16 cellular contexts compared by ENCODE assay signal in the genomic region with DNA sequence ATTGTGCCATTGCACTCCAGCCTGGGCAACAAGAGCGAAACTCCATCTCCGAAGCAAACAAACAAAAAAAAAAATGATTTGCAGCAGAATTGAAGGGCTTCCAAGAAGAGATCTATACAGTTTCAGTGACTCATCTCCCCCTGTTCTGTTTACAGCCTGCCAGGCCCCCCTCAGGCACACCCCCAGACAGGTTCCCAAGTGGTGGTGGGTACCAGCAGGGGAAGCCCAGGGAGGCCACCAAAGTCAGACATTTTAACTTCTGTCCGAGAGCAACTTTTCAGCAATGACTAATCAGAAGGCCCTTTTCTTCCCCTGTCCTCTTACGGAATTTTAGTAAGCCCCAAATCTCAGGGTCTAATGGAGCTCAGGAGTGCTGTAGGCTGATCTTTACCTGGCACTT.
A peak's percentile ranks its signal among the peaks of the same experiment; 100 is the strongest.
DNase-seq lines count a peak whose midpoint lies in the region; ATAC-seq and TF ChIP-seq lines count a peak whose summit lies in the region.
"Had no signal": no experiment of that assay in that cellular context is flagged by ENCODE, and none has a peak within 500 bp of the region (broad histone marks: within the 10 kb centered on the region; RNA-seq: fewer than 3 reads in every experiment).

No MANE protein-coding gene starts in this region.

- CTCF ChIA-PET in activated CD4-positive, alpha-beta T cell treated with anti-CD3 and anti-CD28 coated beads for 36 hours (lab: Charles Lee), result interaction anchor here (0.8 to 1.4 kb wide), 2 partner anchors 11 to 20 kb away, joined by 3 to 4 read pairs; no protein-coding TSS in a partner anchor

- peaks cover 3% of the 10 kb centered on the region for H3K4me1 Mint-ChIP-seq in activated CD4-positive, alpha-beta T cell treated with anti-CD3 and anti-CD28 coated beads for 36 hours
- peaks cover 19% of the 10 kb centered on the region for H3K4me1 Mint-ChIP-seq in stimulated activated effector memory CD8-positive, alpha-beta T cell treated with anti-CD3 and anti-CD28 coated beads, Interleukin-12 subunit alpha, Interleukin-12 subunit beta, amount 100 ng/mL, for 72 hours
- H3K4me1 Mint-ChIP-seq in activated T-cell treated with anti-CD3 and anti-CD28 coated beads, Interleukin-2, amount 50 U/mL, for 4 hours (ENCODE audit: low read depth), result no peaks in the 10 kb centered on the region

- no peaks in the 10 kb centered on the region for H3K4me1 ChIP-seq in right atrium auricular region
- H3K4me1 ChIP-seq: tibial nerve had no signal

- no peak overlapping the region for H3K4me3 Mint-ChIP-seq in activated CD4-positive, alpha-beta T cell treated with anti-CD3 and anti-CD28 coated beads for 36 hours
- peak overlapping the region; percentile 15 for H3K4me3 Mint-ChIP-seq in stimulated activated effector memory CD8-positive, alpha-beta T cell treated with anti-CD3 and anti-CD28 coated beads, Interleukin-12 subunit alpha, Interleukin-12 subunit beta, amount 100 ng/mL, for 72 hours
- no peak overlapping the region for H3K4me3 Mint-ChIP-seq in activated T-cell treated with anti-CD3 and anti-CD28 coated beads, Interleukin-2, amount 50 U/mL, for 4 hours
- H3K4me3 Mint-ChIP-seq: brain; naive thymus-derived CD4-positive, alpha-beta T cell; WTC11 had no signal

- DNase-seq in activated CD4-positive, alpha-beta T cell treated with anti-CD3 and anti-CD28 coated beads for 36 hours, result peak; percentile 22
- DNase-seq in activated CD4-positive, alpha-beta T cell treated with anti-CD3 and anti-CD28 coated beads for 48 hours, result no peak
- no peak for DNase-seq in stimulated activated effector memory CD8-positive, alpha-beta T cell treated with anti-CD3 and anti-CD28 coated beads, Interleukin-12 subunit alpha, Interleukin-12 subunit beta, amount 100 ng/mL, for 72 hours (ENCODE audit: low spot score in 2 of 2)
- DNase-seq in activated T-cell treated with anti-CD3 and anti-CD28 coated beads, Interleukin-2, amount 50 U/mL, for 4 hours, result no peak
- no peak for DNase-seq in right atrium auricular region (ENCODE audit: low spot score)
- DNase-seq: 8988T; activated effector memory CD4-positive, alpha-beta T cell treated with Interleukin-2 at 50 U/mL for 16 hours; NCI-H1417 had no signal

- no peaks in the 10 kb centered on the region for H3K27me3 ChIP-seq in right atrium auricular region

- intact Hi-C loops in activated CD4-positive, alpha-beta T cell treated with anti-CD3 and anti-CD28 coated beads for 36 hours (cut with DNase I, micrococcal nuclease), result no loop called here

- H3K4me3 ChIP-seq in right atrium auricular region, result no peak overlapping the region
- H3K4me3 ChIP-seq: K562, tibial nerve had no signal

- ATAC-seq in activated CD4-positive, alpha-beta T cell treated with anti-CD3 and anti-CD28 coated beads for 36 hours, result peak; percentile 55
- peak; percentile 34 for ATAC-seq in GM21619 (IDR thresholded peaks at IDR 0.05; ENCODE audit: unreplicated experiment)
- ATAC-seq in HG03108 (IDR thresholded peaks at IDR 0.05; ENCODE audit: unreplicated experiment), result peak; percentile 11
- ATAC-seq in stimulated activated effector memory CD8-positive, alpha-beta T cell treated with anti-CD3 and anti-CD28 coated beads, Interleukin-12 subunit alpha, Interleukin-12 subunit beta, amount 100 ng/mL, for 72 hours, result peak; percentile 80
- no peak for ATAC-seq in activated T-cell treated with anti-CD3 and anti-CD28 coated beads, Interleukin-2, amount 50 U/mL, for 4 hours
- ATAC-seq in HG03571 (IDR thresholded peaks at IDR 0.05; ENCODE audit: unreplicated experiment), result no peak
- ATAC-seq: K562; naive thymus-derived CD4-positive, alpha-beta T cell; WTC11 had no signal

- H3K9me3 Mint-ChIP-seq in activated CD4-positive, alpha-beta T cell treated with anti-CD3 and anti-CD28 coated beads for 36 hours (ENCODE audit: low read depth), result peaks cover 3% of the 10 kb centered on the region
- H3K9me3 Mint-ChIP-seq in stimulated activated effector memory CD8-positive, alpha-beta T cell treated with anti-CD3 and anti-CD28 coated beads, Interleukin-12 subunit alpha, Interleukin-12 subunit beta, amount 100 ng/mL, for 72 hours, result peaks cover 4% of the 10 kb centered on the region
- H3K9me3 Mint-ChIP-seq in activated T-cell treated with anti-CD3 and anti-CD28 coated beads, Interleukin-2, amount 50 U/mL, for 4 hours, result peaks cover 4% of the 10 kb centered on the region

- H3K36me3 Mint-ChIP-seq in activated CD4-positive, alpha-beta T cell treated with anti-CD3 and anti-CD28 coated beads for 36 hours (ENCODE audit: low read depth), result no peaks in the 10 kb centered on the region
- H3K36me3 Mint-ChIP-seq in stimulated activated effector memory CD8-positive, alpha-beta T cell treated with anti-CD3 and anti-CD28 coated beads, Interleukin-12 subunit alpha, Interleukin-12 subunit beta, amount 100 ng/mL, for 72 hours, result no peaks in the 10 kb centered on the region
- H3K36me3 Mint-ChIP-seq in activated T-cell treated with anti-CD3 and anti-CD28 coated beads, Interleukin-2, amount 50 U/mL, for 4 hours (ENCODE audit: insufficient read depth), result peaks cover 3% of the 10 kb centered on the region
- H3K36me3 Mint-ChIP-seq: brain had no signal

- H3K27me3 Mint-ChIP-seq in activated CD4-positive, alpha-beta T cell treated with anti-CD3 and anti-CD28 coated beads for 36 hours, result peaks cover 7% of the 10 kb centered on the region
- H3K27me3 Mint-ChIP-seq in activated T-cell treated with anti-CD3 and anti-CD28 coated beads, Interleukin-2, amount 50 U/mL, for 4 hours (ENCODE audit: low read depth), result peaks cover 15% of the 10 kb centered on the region

- H3K36me3 ChIP-seq in right atrium auricular region, result no peaks in the 10 kb centered on the region
- H3K36me3 ChIP-seq: tibial nerve had no signal

- no peak overlapping the region for H3K27ac ChIP-seq in right atrium auricular region
- H3K27ac ChIP-seq: tibial nerve had no signal

- H3K9me3 ChIP-seq in right atrium auricular region, result peaks cover 0 to 10% of the 10 kb centered on the region in 2 donors

- H3K27ac Mint-ChIP-seq in activated CD4-positive, alpha-beta T cell treated with anti-CD3 and anti-CD28 coated beads for 36 hours, result no peak overlapping the region
- peak overlapping the region; percentile 21 for H3K27ac Mint-ChIP-seq in stimulated activated effector memory CD8-positive, alpha-beta T cell treated with anti-CD3 and anti-CD28 coated beads, Interleukin-12 subunit alpha, Interleukin-12 subunit beta, amount 100 ng/mL, for 72 hours
- H3K27ac Mint-ChIP-seq: brain, WTC11 had no signal

- POLR2A ChIA-PET in activated CD4-positive, alpha-beta T cell treated with anti-CD3 and anti-CD28 coated beads for 36 hours (lab: Charles Lee), result no interaction called here

- TF ChIP-seq CTCF in right atrium auricular region (IDR thresholded peaks at IDR 0.05), result no peak

Comparison
In these comparisons a context has a peak if more than half of its experiments do, and no peak if none do; other contexts are left out.
1. ATAC-seq: peak in activated CD4-positive, alpha-beta T cell treated with anti-CD3 and anti-CD28 coated beads for 36 hours (single experiment), GM21619 (single experiment), HG03108 (single experiment) and stimulated activated effector memory CD8-positive, alpha-beta T cell treated with anti-CD3 and anti-CD28 coated beads, Interleukin-12 subunit alpha, Interleukin-12 subunit beta, amount 100 ng/mL, for 72 hours (single experiment); none in activated T-cell treated with anti-CD3 and anti-CD28 coated beads, Interleukin-2, amount 50 U/mL, for 4 hours (0 of 2) and HG03571 (single experiment).